Comparison of ENCODE assay signal across 8 cellular contexts in genomic region chr3:185937689-185938374, GRCh38. TPM values are rescaled to one million over a fixed set of nuclear protein-coding genes. Genes with fewer than 3 reads are reported as not detected.
DNase-seq lines count a peak whose midpoint lies in the region; ATAC-seq and TF ChIP-seq lines count a peak whose summit lies in the region.

TRA2B (minus strand) TSS chr3:185938014; CDS start chr3:185937860, 154 bp downstream.

- peaks cover 18% of the 10 kb centered on the region for H3K27me3 Mint-ChIP-seq in T-helper 1 cell treated with Interleukin-12 subunit alpha and Interleukin-12 subunit beta and Interleukin-4 antibody, amounts not matched to agents 30 μg/mL and 1 μg/mL, for 36 hours (ENCODE audit: low read depth)
- H3K27me3 Mint-ChIP-seq in progenitor cell of endocrine pancreas, result peaks cover 10% of the 10 kb centered on the region

- peak; percentile 100 for TF ChIP-seq POLR2A in GM15510 (IDR thresholded peaks at IDR 0.05; ENCODE audit: borderline replicate concordance, extremely low read depth, insufficient read length)

- peak; percentile 45 for TF ChIP-seq CTCF in progenitor cell of endocrine pancreas (IDR thresholded peaks at IDR 0.05; ENCODE audit: unreplicated experiment)

- ATAC-seq in HG02885 (IDR thresholded peaks at IDR 0.05; ENCODE audit: poor library complexity, unreplicated experiment), result peak; percentile 94
- peak; percentile 99 for ATAC-seq in left cardiac atrium

- peak within 1 kb of the TSS; percentile 100 for H3K27ac Mint-ChIP-seq in T-helper 1 cell treated with Interleukin-12 subunit alpha and Interleukin-12 subunit beta and Interleukin-4 antibody, amounts not matched to agents 30 μg/mL and 1 μg/mL, for 36 hours
- H3K27ac Mint-ChIP-seq in progenitor cell of endocrine pancreas, result peak within 1 kb of the TSS; percentile 100

- DNase-seq in NCI-H1694 (lab: John Stamatoyannopoulos, UW), result peak; percentile 97
- DNase-seq in amniotic stem cell (lab: John Stamatoyannopoulos, UW), result peak; percentile 95
- DNase-seq in left cardiac atrium, result peak; percentile 99
- peak; percentile 94 for DNase-seq in progenitor cell of endocrine pancreas (ENCODE audit: low spot score, unreplicated experiment)
- peak; percentile 99 for DNase-seq in ureter (ENCODE audit: low spot score)

- peak within 1 kb of the TSS; percentile 100 for H3K4me3 Mint-ChIP-seq in T-helper 1 cell treated with Interleukin-12 subunit alpha and Interleukin-12 subunit beta and Interleukin-4 antibody, amounts not matched to agents 30 μg/mL and 1 μg/mL, for 36 hours
- peak within 1 kb of the TSS; percentile 100 for H3K4me3 Mint-ChIP-seq in progenitor cell of endocrine pancreas (ENCODE audit: low read depth)

- peaks cover 35% of the 10 kb centered on the region for H3K4me1 Mint-ChIP-seq in T-helper 1 cell treated with Interleukin-12 subunit alpha and Interleukin-12 subunit beta and Interleukin-4 antibody, amounts not matched to agents 30 μg/mL and 1 μg/mL, for 36 hours (ENCODE audit: low read depth)
- peaks cover 25% of the 10 kb centered on the region for H3K4me1 Mint-ChIP-seq in progenitor cell of endocrine pancreas (ENCODE audit: low read depth)

- peaks cover 37% of the 10 kb centered on the region for H3K36me3 Mint-ChIP-seq in T-helper 1 cell treated with Interleukin-12 subunit alpha and Interleukin-12 subunit beta and Interleukin-4 antibody, amounts not matched to agents 30 μg/mL and 1 μg/mL, for 36 hours (ENCODE audit: low read depth)
- H3K36me3 Mint-ChIP-seq in progenitor cell of endocrine pancreas (ENCODE audit: insufficient read depth), result peaks cover 10% of the 10 kb centered on the region

- intact Hi-C loops in left cardiac atrium (cut with DNase I), result loop anchor here in 1 of 2 donors (10.0 kb wide), 1 partner anchor 113 kb away; the partner anchor contains the start of gene IGF2BP2

- H3K9me3 Mint-ChIP-seq in T-helper 1 cell treated with Interleukin-12 subunit alpha and Interleukin-12 subunit beta and Interleukin-4 antibody, amounts not matched to agents 30 μg/mL and 1 μg/mL, for 36 hours, result peaks cover 4% of the 10 kb centered on the region
- H3K9me3 Mint-ChIP-seq in progenitor cell of endocrine pancreas (ENCODE audit: low read depth), result peaks cover 7% of the 10 kb centered on the region

RNA-seq across cellular contexts. Expression of gene TRA2B, which starts in this region (rescaled TPM):
- 10 to 100 TPM; 56.3 to 71.8 TPM for total RNA-seq in left cardiac atrium
- 205 and 230 TPM in 2 replicates for total RNA-seq in progenitor cell of endocrine pancreas
- total RNA-seq in ureter, result 120 TPM

Comparison
In these comparisons a context has a peak if more than half of its experiments do, and no peak if none do; other contexts are left out.
1. Peak in every context shown above with its lines: DNase-seq and ATAC-seq.